In genomic region chr19:39247701-39248664, GRCh38 we compare ENCODE assay signal across 12 cellular contexts. TPM values are rescaled to one million over a fixed set of nuclear protein-coding genes. Genes with fewer than 3 reads are reported as not detected.
A peak's percentile ranks its signal among the peaks of the same experiment; 100 is the strongest.
DNase-seq lines count a peak whose midpoint lies in the region; ATAC-seq and TF ChIP-seq lines count a peak whose summit lies in the region.
"Had no signal": no experiment of that assay in that cellular context is flagged by ENCODE, and none has a peak within 500 bp of the region (broad histone marks: within the 10 kb centered on the region; RNA-seq: fewer than 3 reads in every experiment).

No MANE protein-coding gene starts in this region.

- no peak for DNase-seq in Right ventricle myocardium superior
- DNase-seq in cardiac septum (ENCODE audit: low spot score), result no peak
- DNase-seq in coronary artery (ENCODE audit: low spot score), result no peak
- DNase-seq in left kidney (ENCODE audit: low read depth, low spot score), result peak; percentile 67
- DNase-seq in testis, result no peak
- DNase-seq in NCI-H526 (lab: John Stamatoyannopoulos, UW), result no peak
- DNase-seq in occipital lobe (lab: John Stamatoyannopoulos, UW), result no peak

- no peaks in the 10 kb centered on the region for H3K4me1 ChIP-seq in testis

- ATAC-seq in Right ventricle myocardium superior (ENCODE audit: poor library complexity), result peak; percentile 36
- ATAC-seq in GM21619 (IDR thresholded peaks at IDR 0.05; ENCODE audit: unreplicated experiment), result no peak

- peak overlapping the region; percentile 57 for H3K4me3 ChIP-seq in coronary artery
- H3K4me3 ChIP-seq in testis, result peak overlapping the region; percentile 10 to 40
- H3K4me3 ChIP-seq: BLaER1 treated with 17β-estradiol and CSF1 and Interleukin-3, amounts not matched to agents 10 nM and 100 nM; lung had no signal

- no peaks in the 10 kb centered on the region for H3K9me3 ChIP-seq in testis

- TF ChIP-seq CTCF in coronary artery (IDR thresholded peaks at IDR 0.05), result no peak
- TF ChIP-seq CTCF in testis (IDR thresholded peaks at IDR 0.05), result no peak

- intact Hi-C loops in Right ventricle myocardium superior (cut with DNase I) (no loop called here), cardiac septum (cut with DNase I) (no loop called here), testis (cut with DNase I; ENCODE audit: low total_unique reads) (no loop called here)

- WGBS in testis, 2 donors, result 7% methylated on average over 71 of the region's 92 CpGs; no CpG with 5 or more reads in 1 of the 2 donors

- no peak for TF ChIP-seq POLR2A in testis (IDR thresholded peaks at IDR 0.05)

- no peaks in the 10 kb centered on the region for H3K36me3 ChIP-seq in testis (ENCODE audit: low read depth, missing control alignments)
- H3K36me3 ChIP-seq: BLaER1 treated with 17β-estradiol and CSF1 and Interleukin-3, amounts not matched to agents 10 nM and 100 nM had no signal

- H3K27ac ChIP-seq in coronary artery (no peak overlapping the region), testis (no peak overlapping the region)
- H3K27ac ChIP-seq: BLaER1 treated with 17β-estradiol and CSF1 and Interleukin-3, amounts not matched to agents 10 nM and 100 nM had no signal

- H3K27me3 ChIP-seq in testis, result no peaks in the 10 kb centered on the region
- H3K27me3 ChIP-seq: BLaER1 treated with 17β-estradiol and CSF1 and Interleukin-3, amounts not matched to agents 10 nM and 100 nM had no signal

RNA-seq across cellular contexts. Expression of gene IFNL4, which starts 0.7 kb away (rescaled TPM):
- total RNA-seq in Right ventricle myocardium superior (not detected), cardiac septum (not detected), testis (not detected), occipital lobe (not detected)
- polyA plus RNA-seq in testis (ENCODE audit: insufficient read depth, low read depth, low replicate concordance), result not detected
- total RNA-seq: lung; T-helper 2 cell treated with Interferon-gamma antibody and Interleukin-4, amounts not matched to agents 100 ng/mL and 5 ng/mL, for 36 hours; temporal lobe had no signal
- polyA plus RNA-seq: lung had no signal

RNA-seq across cellular contexts. Expression of gene IFNL3, which starts 3.2 kb away (rescaled TPM):
- total RNA-seq in Right ventricle myocardium superior (not detected), cardiac septum (not detected), testis (not detected), occipital lobe (not detected)
- not detected for polyA plus RNA-seq in testis (ENCODE audit: insufficient read depth, low read depth, low replicate concordance)
- total RNA-seq: lung; T-helper 2 cell treated with Interferon-gamma antibody and Interleukin-4, amounts not matched to agents 100 ng/mL and 5 ng/mL, for 36 hours; temporal lobe had no signal
- polyA plus RNA-seq: lung had no signal

RNA-seq across cellular contexts. Expression of gene IFNL2, which starts 20.2 kb away (rescaled TPM):
- total RNA-seq in Right ventricle myocardium superior, result not detected
- not detected for total RNA-seq in cardiac septum
- under 1 TPM in 1 of 2 donors, not detected in 1; 0.43 TPM for total RNA-seq in testis
- polyA plus RNA-seq in testis (ENCODE audit: insufficient read depth, low read depth, low replicate concordance), result not detected
- total RNA-seq in occipital lobe, result not detected
- total RNA-seq: lung; T-helper 2 cell treated with Interferon-gamma antibody and Interleukin-4, amounts not matched to agents 100 ng/mL and 5 ng/mL, for 36 hours; temporal lobe had no signal
- polyA plus RNA-seq: lung had no signal

RNA-seq across cellular contexts. Expression of gene SYCN, which starts 43.9 kb away (rescaled TPM):
- total RNA-seq in Right ventricle myocardium superior, result not detected
- total RNA-seq in cardiac septum, result not detected
- 100 to 1,000 TPM in 1 of 2 donors, 10 to 100 TPM in 1; 98.0 to 192 TPM for total RNA-seq in testis
- 36.5 TPM for polyA plus RNA-seq in testis (ENCODE audit: insufficient read depth, low read depth, low replicate concordance)
- not detected for total RNA-seq in occipital lobe
- total RNA-seq: lung; T-helper 2 cell treated with Interferon-gamma antibody and Interleukin-4, amounts not matched to agents 100 ng/mL and 5 ng/mL, for 36 hours; temporal lobe had no signal

RNA-seq across cellular contexts. Expression of gene IFNL1, which starts 48.2 kb away (rescaled TPM):
- not detected for total RNA-seq in Right ventricle myocardium superior
- total RNA-seq in cardiac septum, result not detected
- not detected for total RNA-seq in testis
- polyA plus RNA-seq in testis (ENCODE audit: insufficient read depth, low read depth, low replicate concordance), result not detected
- total RNA-seq in occipital lobe, result not detected
- total RNA-seq: lung, temporal lobe had no signal
